Comparison of ENCODE assay signal across 1 cellular context in genomic region chr2:135052042-135052876, GRCh38.
TF ChIP-seq lines count a peak whose summit lies in the region.

RAB3GAP1 (plus strand) TSS chr2:135052292; CDS start chr2:135052308, 16 bp downstream.

TF ChIP-seq in HepG2, 621 proteins besides CTCF, POLR2A, EP300 and RAD21 (continued from another document and continues in another):
- 0 out of 2 replicates have a peak, but pooled peaks have one; percentile 53 for TF ChIP-seq ZNF503 (CRISPR knock-in tag; IDR thresholded peaks at IDR 0.05)
- no peak for TF ChIP-seq FOXA3 (CRISPR knock-in tag; IDR thresholded peaks at IDR 0.05)
- TF ChIP-seq ZBTB26 (CRISPR knock-in tag; IDR thresholded peaks at IDR 0.05; ENCODE audit: borderline replicate concordance) = peak; percentile 64; the same call in 1 of the 2 replicates
- TF ChIP-seq ZNF414 (CRISPR knock-in tag; IDR thresholded peaks at IDR 0.05) = peak; percentile 75; the same call in 1 of the 2 replicates
- no peak for TF ChIP-seq ZNF333 (CRISPR knock-in tag; IDR thresholded peaks at IDR 0.05; ENCODE audit: borderline replicate concordance)
- no peak for TF ChIP-seq RORA (CRISPR knock-in tag; IDR thresholded peaks at IDR 0.05)
- no peak; the same call in none of the 2 replicates for TF ChIP-seq ZNF772 (CRISPR knock-in tag; IDR thresholded peaks at IDR 0.05)
- no peak for TF ChIP-seq ARNT (IDR thresholded peaks at IDR 0.05)
- TF ChIP-seq NFRKB (IDR thresholded peaks at IDR 0.05) = peak; percentile 74; the same call in 1 of the 2 replicates
- TF ChIP-seq KDM3A (CRISPR knock-in tag; IDR thresholded peaks at IDR 0.05; ENCODE audit: low read depth) = no peak
- no peak for TF ChIP-seq NPAS2 (CRISPR knock-in tag; IDR thresholded peaks at IDR 0.05; ENCODE audit: borderline replicate concordance)
- peak; percentile 91; the same call in 1 of the 2 replicates for TF ChIP-seq ZNF274 (CRISPR knock-in tag; IDR thresholded peaks at IDR 0.05)
- peak; percentile 89; the same call in 1 of the 2 replicates for TF ChIP-seq KDM5B (CRISPR knock-in tag; IDR thresholded peaks at IDR 0.05; ENCODE audit: borderline replicate concordance)
- peak; percentile 59 for TF ChIP-seq ARID5B (CRISPR knock-in tag; IDR thresholded peaks at IDR 0.05)
- TF ChIP-seq ZKSCAN8 (CRISPR knock-in tag; IDR thresholded peaks at IDR 0.05; ENCODE audit: borderline replicate concordance) = peak; percentile 13; the same call in 1 of the 2 replicates
- no peak for TF ChIP-seq BCLAF1 (IDR thresholded peaks at IDR 0.05)
- no peak for TF ChIP-seq ZNF740 (CRISPR knock-in tag; IDR thresholded peaks at IDR 0.05)
- TF ChIP-seq DMAP1 (CRISPR knock-in tag; IDR thresholded peaks at IDR 0.05) = peak; percentile 93
- no peak for TF ChIP-seq HCFC1 (IDR thresholded peaks at IDR 0.05; ENCODE audit: low read depth, low read length)
- no peak for TF ChIP-seq IKZF1 (IDR thresholded peaks at IDR 0.05)
- TF ChIP-seq GFI1 (CRISPR knock-in tag; IDR thresholded peaks at IDR 0.05; ENCODE audit: borderline replicate concordance) = peak; percentile 67; the same call in 1 of the 2 replicates
- TF ChIP-seq ZNF704 (CRISPR knock-in tag; IDR thresholded peaks at IDR 0.05; ENCODE audit: borderline replicate concordance) = 0 out of 2 replicates have a peak, but pooled peaks have one; percentile 12
- TF ChIP-seq WIZ (CRISPR knock-in tag; IDR thresholded peaks at IDR 0.05) = no peak
- TF ChIP-seq POGZ (CRISPR knock-in tag; IDR thresholded peaks at IDR 0.05) = peak; percentile 73
- TF ChIP-seq ATF2 (CRISPR knock-in tag; IDR thresholded peaks at IDR 0.05) = peak; percentile 15; the same call in 1 of the 2 replicates
- peak; percentile 69; the same call in 1 of the 2 replicates for TF ChIP-seq ZBTB4 (CRISPR knock-in tag; IDR thresholded peaks at IDR 0.05; ENCODE audit: borderline replicate concordance)
- TF ChIP-seq CREB3 (CRISPR knock-in tag; IDR thresholded peaks at IDR 0.05) = peak; percentile 28; the same call in 1 of the 2 replicates
- TF ChIP-seq ZBTB20 (CRISPR knock-in tag; IDR thresholded peaks at IDR 0.05; ENCODE audit: borderline replicate concordance, low read depth) = no peak
- no peak for TF ChIP-seq XRCC5 (optimal IDR thresholded peaks at IDR 0.05; ENCODE audit: low read length)
- no peak for TF ChIP-seq CREB1 (IDR thresholded peaks at IDR 0.05)
- TF ChIP-seq CREB1 (CRISPR knock-in tag; IDR thresholded peaks at IDR 0.05) = no peak
- TF ChIP-seq ARID4A (CRISPR knock-in tag; IDR thresholded peaks at IDR 0.05; ENCODE audit: borderline replicate concordance) = peak; percentile 87
- TF ChIP-seq GTF3A (CRISPR knock-in tag; conservative IDR thresholded peaks at IDR 0.05) = no peak
